ENCODE assay signal across 9 cellular contexts in the genomic region with DNA sequence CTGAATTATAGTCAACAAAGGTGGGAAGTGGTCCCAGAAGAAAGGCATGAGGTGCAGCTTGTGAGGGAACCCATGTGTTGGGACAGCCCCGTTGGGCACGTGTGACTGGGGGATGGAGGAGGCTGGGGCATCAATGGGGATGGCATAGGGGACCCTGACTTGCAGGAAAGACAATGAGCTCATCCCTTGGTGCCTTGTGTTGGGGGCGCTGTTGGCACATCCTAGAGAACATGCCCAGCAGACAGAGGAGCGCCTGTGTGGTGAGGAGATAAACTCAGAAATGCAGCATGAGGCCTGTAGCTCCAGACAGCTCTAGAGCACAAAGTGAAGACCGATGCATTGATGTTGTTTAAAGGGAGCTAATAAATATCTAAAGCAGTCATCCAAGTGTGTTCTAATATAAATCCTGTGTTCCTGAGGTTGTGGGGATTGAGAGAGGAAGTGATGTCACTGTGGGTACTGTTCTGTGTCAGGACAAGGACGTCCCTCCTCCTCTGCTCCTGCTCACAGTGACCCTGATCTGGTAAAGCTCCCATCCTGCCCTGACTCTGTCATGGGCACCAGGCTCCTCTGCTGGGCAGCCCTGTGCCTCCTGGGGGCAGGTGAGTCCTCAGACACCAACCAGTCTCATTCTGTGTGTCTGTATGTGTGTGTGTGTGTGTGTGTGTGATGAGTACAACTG.
A peak's percentile ranks its signal among the peaks of the same experiment; 100 is the strongest.
DNase-seq lines count a peak whose midpoint lies in the region; ATAC-seq, FAIRE-seq and TF ChIP-seq lines count a peak whose summit lies in the region.
"Had no signal": no experiment of that assay in that cellular context is flagged by ENCODE, and none has a peak within 500 bp of the region (broad histone marks: within the 10 kb centered on the region; RNA-seq: fewer than 3 reads in every experiment).

No MANE protein-coding gene starts in this region.

- peak overlapping the region; percentile 65 for H3K4me3 Mint-ChIP-seq in T-helper 2 cell treated with Interferon-gamma antibody and Interleukin-4, amounts not matched to agents 5 μg/mL and 100 μg/mL, for 36 hours
- no peak overlapping the region for H3K4me3 Mint-ChIP-seq in natural killer cell

- H3K4me1 Mint-ChIP-seq in T-helper 2 cell treated with Interferon-gamma antibody and Interleukin-4, amounts not matched to agents 5 μg/mL and 100 μg/mL, for 36 hours (ENCODE audit: low read depth), result peaks cover 24% of the 10 kb centered on the region
- peaks cover 18 to 21% of the 10 kb centered on the region in 2 donors for H3K4me1 Mint-ChIP-seq in natural killer cell

- H3K27ac Mint-ChIP-seq in T-helper 2 cell treated with Interferon-gamma antibody and Interleukin-4, amounts not matched to agents 5 μg/mL and 100 μg/mL, for 36 hours, result peak overlapping the region; percentile 72
- H3K27ac Mint-ChIP-seq in natural killer cell, result no peak overlapping the region

- TF ChIP-seq POLR2A in GM12892 (IDR thresholded peaks at IDR 0.05; ENCODE audit: low read depth, low read length), result no peak

- H3K36me3 Mint-ChIP-seq in T-helper 2 cell treated with Interferon-gamma antibody and Interleukin-4, amounts not matched to agents 5 μg/mL and 100 μg/mL, for 36 hours (ENCODE audit: low read depth), result no peaks in the 10 kb centered on the region
- no peaks in the 10 kb centered on the region for H3K36me3 Mint-ChIP-seq in natural killer cell

- no peak for TF ChIP-seq CTCF in natural killer cell (IDR thresholded peaks at IDR 0.05)

- peaks cover 3% of the 10 kb centered on the region for H3K27me3 Mint-ChIP-seq in T-helper 2 cell treated with Interferon-gamma antibody and Interleukin-4, amounts not matched to agents 5 μg/mL and 100 μg/mL, for 36 hours (ENCODE audit: low read depth)
- peaks cover 5 to 17% of the 10 kb centered on the region in 2 donors for H3K27me3 Mint-ChIP-seq in natural killer cell (ENCODE audit: low read depth in 2 of 2)

- no peaks in the 10 kb centered on the region for H3K9me3 Mint-ChIP-seq in T-helper 2 cell treated with Interferon-gamma antibody and Interleukin-4, amounts not matched to agents 5 μg/mL and 100 μg/mL, for 36 hours
- H3K9me3 Mint-ChIP-seq in natural killer cell, result no peaks in the 10 kb centered on the region

- ATAC-seq in HG02642 (IDR thresholded peaks at IDR 0.05; ENCODE audit: poor library complexity, unreplicated experiment) (peak; percentile 39), natural killer cell (peak in 2 of 3 donors; percentile 9 to 26), HG02763 (IDR thresholded peaks at IDR 0.05; ENCODE audit: unreplicated experiment) (no peak)

- intact Hi-C loops in natural killer cell (cut with micrococcal nuclease) (no loop called here), head of caudate nucleus (cut with DNase I) (no loop called here)

- peak; percentile 78 for FAIRE-seq in GM12892 (lab: Jason Lieb, UNC)
- FAIRE-seq: colon had no signal

- DNase-seq in GM12892 (ENCODE audit: insufficient read length) (no peak), natural killer cell (no peak), amniotic stem cell (lab: John Stamatoyannopoulos, UW) (no peak), head of caudate nucleus (no peak), UCSD-AML1 (lab: John Stamatoyannopoulos, UW; ENCODE audit: unreplicated experiment) (no peak)
- peak; percentile 17 for DNase-seq in T-helper 2 cell treated with Interferon-gamma antibody and Interleukin-4, amounts not matched to agents 5 μg/mL and 100 μg/mL, for 36 hours (ENCODE audit: low spot score)
